22 cellular contexts compared by ENCODE assay signal in the genomic region with DNA sequence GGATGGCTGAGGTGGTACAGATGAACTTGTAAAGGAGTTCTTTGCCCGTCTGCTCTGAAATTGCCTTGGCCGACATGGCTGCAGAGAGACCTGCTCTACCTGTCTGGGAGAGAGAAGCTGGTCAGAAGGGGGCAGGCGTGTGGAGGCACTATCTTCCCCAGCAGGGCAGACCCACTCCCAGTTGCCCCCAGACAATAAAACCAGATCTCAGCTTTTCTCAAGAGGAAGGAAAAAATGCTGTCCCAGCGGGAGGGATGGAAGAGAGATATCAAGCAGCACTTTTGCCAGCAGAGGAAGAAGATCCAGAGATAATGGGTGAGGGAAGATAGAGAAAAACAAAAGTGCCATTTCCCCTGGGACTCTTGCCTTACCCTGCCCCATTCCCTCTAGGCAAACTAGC. TPM values are rescaled to one million over a fixed set of nuclear protein-coding genes. Genes with fewer than 3 reads are reported as not detected.
A peak's percentile ranks its signal among the peaks of the same experiment; 100 is the strongest.
DNase-seq lines count a peak whose midpoint lies in the region; ATAC-seq, FAIRE-seq and TF ChIP-seq lines count a peak whose summit lies in the region.
"Had no signal": no experiment of that assay in that cellular context is flagged by ENCODE, and none has a peak within 500 bp of the region (broad histone marks: within the 10 kb centered on the region; RNA-seq: fewer than 3 reads in every experiment).

No MANE protein-coding gene starts in this region.

- peak overlapping the region; percentile 42 to 89 (median 46); a peak in 6 of 7 replicates for H3K27ac Mint-ChIP-seq in H9
- H3K27ac Mint-ChIP-seq in astrocyte (ENCODE audit: unreplicated experiment): no peak overlapping the region
- peak overlapping the region; percentile 76 for H3K27ac Mint-ChIP-seq in type B pancreatic cell

- no peak overlapping the region for H2AK5ac ChIP-seq in H9 (ENCODE audit: insufficient read length, low read length)

- H3K4me3 Mint-ChIP-seq in H9 (no peak overlapping the region; a peak in 1 of 5 replicates), astrocyte (ENCODE audit: unreplicated experiment) (no peak overlapping the region), type B pancreatic cell (peak overlapping the region; percentile 15)
- H3K4me3 Mint-ChIP-seq: CD14-positive monocyte, T-cell had no signal

- H3K9me3 ChIP-seq in H9 (ENCODE audit: control insufficient read depth, low read depth, low read length): no peaks in the 10 kb centered on the region
- H3K9me3 ChIP-seq in astrocyte (ENCODE audit: insufficient read depth, low read depth, low read length): no peaks in the 10 kb centered on the region
- no peaks in the 10 kb centered on the region for H3K9me3 ChIP-seq in right lobe of liver
- no peaks in the 10 kb centered on the region for H3K9me3 ChIP-seq in lower lobe of right lung
- H3K9me3 ChIP-seq: esophagus squamous epithelium, heart left ventricle, pancreas, sigmoid colon, transverse colon had no signal

- TF ChIP-seq CTCF in H9 (conservative IDR thresholded peaks at IDR 0.05) (peak; percentile 36; the same call in 2 of the 3 replicates), astrocyte (IDR thresholded peaks at IDR 0.05; ENCODE audit: insufficient read depth, low read depth, low read length) (no peak), right lobe of liver (IDR thresholded peaks at IDR 0.05) (no peak), type B pancreatic cell (conservative IDR thresholded peaks at IDR 0.05) (no peak), lower lobe of right lung (IDR thresholded peaks at IDR 0.05) (no peak)

- no peak overlapping the region for H3K56ac ChIP-seq in H9 (ENCODE audit: insufficient read length, low read depth, low read length)

- H3K9me3 Mint-ChIP-seq in H9: no peaks in the 10 kb centered on the region
- H3K9me3 Mint-ChIP-seq in astrocyte (ENCODE audit: unreplicated experiment): no peaks in the 10 kb centered on the region
- H3K9me3 Mint-ChIP-seq in type B pancreatic cell: no peaks in the 10 kb centered on the region
- H3K9me3 Mint-ChIP-seq: T-cell had no signal

- no peak overlapping the region for H2BK120ac ChIP-seq in H9 (ENCODE audit: low read depth, low read length, poor library complexity, severe bottlenecking)

- H3K4me2 ChIP-seq in H9 (ENCODE audit: insufficient read depth, insufficient read length, low read length): no peak overlapping the region
- peak overlapping the region; percentile 98 for H3K4me2 ChIP-seq in astrocyte (ENCODE audit: low read length)

- H2AFZ ChIP-seq in H9 (ENCODE audit: low read length): no peak overlapping the region
- no peak overlapping the region for H2AFZ ChIP-seq in astrocyte (ENCODE audit: low read depth, low read length)

- H4K5ac ChIP-seq in H9 (ENCODE audit: insufficient read length, low read depth, low read length): no peak overlapping the region

- peaks cover 4% of the 10 kb centered on the region for H3K23me2 ChIP-seq in H9 (ENCODE audit: insufficient read length, low read depth, low read length, poor library complexity, severe bottlenecking)

- H3K27me3 ChIP-seq in H9 (ENCODE audit: insufficient read depth, low read length) (no peaks in the 10 kb centered on the region), astrocyte (ENCODE audit: insufficient read depth, low read length) (no peaks in the 10 kb centered on the region), right lobe of liver (no peaks in the 10 kb centered on the region), lower lobe of right lung (ENCODE audit: low read depth) (no peaks in the 10 kb centered on the region)
- H3K27me3 ChIP-seq: esophagus squamous epithelium, heart left ventricle, pancreas, sigmoid colon, transverse colon had no signal

- ATAC-seq in right lobe of liver: no peak
- no peak for ATAC-seq in lower lobe of right lung
- ATAC-seq: heart left ventricle; left ventricle myocardium superior; pancreas; stimulated activated naive CD8-positive, alpha-beta T cell treated with anti-CD3 and anti-CD28 coated beads, Interleukin-15, Interleukin-2, amounts not matched to agents 100 U/mL and 50 U/mL, for 24 hours; T-cell had no signal

- no peak overlapping the region for H4K8ac ChIP-seq in H9 (replicated peaks; ENCODE audit: insufficient read length, low read depth, low read length)

- no peak overlapping the region for H4K91ac ChIP-seq in H9 (ENCODE audit: insufficient read length, low read depth, low read length)

- no peak overlapping the region for H2BK15ac ChIP-seq in H9 (ENCODE audit: low read depth, low read length)

- intact Hi-C loops in right lobe of liver (cut with DNase I): no loop called here
- intact Hi-C loops in lower lobe of right lung (cut with DNase I): no loop called here

- no CpG with 5 or more reads among the region's 4 CpGs for WGBS in H9 (ENCODE audit: extremely low coverage, insufficient read length, low lambda C conversion rate)
- WGBS in right lobe of liver (ENCODE audit: insufficient coverage, low coverage, low lambda C conversion rate, missing lambda C conversion rate): 89% methylated on average over 1 of the region's 4 CpGs

- H4K20me1 ChIP-seq in H9 (ENCODE audit: control insufficient read depth, insufficient read depth, insufficient read length) (peaks cover 11% of the 10 kb centered on the region), astrocyte (ENCODE audit: insufficient read depth, low read length) (peaks cover 86% of the 10 kb centered on the region)

- H3K27ac ChIP-seq in H9 (ENCODE audit: insufficient read length, low read depth, low read length) (no peak overlapping the region), astrocyte (ENCODE audit: low read depth, low read length) (no peak overlapping the region), right lobe of liver (peak overlapping the region in 2 of 3 donors; percentile 16 to 27), lower lobe of right lung (no peak overlapping the region)
- H3K27ac ChIP-seq: esophagus squamous epithelium, heart left ventricle, pancreas, sigmoid colon had no signal

- no peak overlapping the region for H3K18ac ChIP-seq in H9 (ENCODE audit: insufficient read length, low read depth, low read length)

- no peaks in the 10 kb centered on the region for H3K27me3 Mint-ChIP-seq in H9 (ENCODE audit: low read depth)
- no peaks in the 10 kb centered on the region for H3K27me3 Mint-ChIP-seq in astrocyte (ENCODE audit: low read depth, unreplicated experiment)
- H3K27me3 Mint-ChIP-seq in type B pancreatic cell: no peaks in the 10 kb centered on the region
- H3K27me3 Mint-ChIP-seq: T-cell had no signal

- FAIRE-seq in astrocyte (lab: Jason Lieb, UNC): no peak
- FAIRE-seq: pancreas had no signal

- H3K4me1 ChIP-seq in H9 (ENCODE audit: insufficient read depth, low read length) (no peaks in the 10 kb centered on the region; the same call in 1 of the 2 replicates), astrocyte (ENCODE audit: insufficient read depth, low read length) (peaks cover 63% of the 10 kb centered on the region), right lobe of liver (peaks cover 0 to 25% (median 11%) of the 10 kb centered on the region in 4 donors), lower lobe of right lung (peaks cover 32% of the 10 kb centered on the region)

- H3K36me3 Mint-ChIP-seq in H9 (ENCODE audit: insufficient read depth in 1 of 3, low read depth in 3 of 3): peaks cover 53 to 65% (median 55%) of the 10 kb centered on the region in 3 experiments; a peak in 6 of 7 replicates
- peaks cover 27% of the 10 kb centered on the region for H3K36me3 Mint-ChIP-seq in astrocyte (ENCODE audit: low read depth, unreplicated experiment)
- peaks cover 21% of the 10 kb centered on the region for H3K36me3 Mint-ChIP-seq in type B pancreatic cell

- H3K9ac ChIP-seq in H9 (ENCODE audit: extremely low read depth, insufficient read length, low read length) (no peak overlapping the region), astrocyte (ENCODE audit: low read length) (peak overlapping the region; percentile 32)

- H3T11ph ChIP-seq in H9 (ENCODE audit: low read length): no peak overlapping the region

- H3K4me1 Mint-ChIP-seq in H9: peaks cover 34 to 40% of the 10 kb centered on the region in 2 experiments
- peaks cover 54% of the 10 kb centered on the region for H3K4me1 Mint-ChIP-seq in astrocyte (ENCODE audit: low read depth, unreplicated experiment)
- peaks cover 34% of the 10 kb centered on the region for H3K4me1 Mint-ChIP-seq in type B pancreatic cell (ENCODE audit: unreplicated experiment)

- no peak overlapping the region for H2BK5ac ChIP-seq in H9 (ENCODE audit: insufficient read length, low read length)

- no peak overlapping the region for H2BK12ac ChIP-seq in H9 (ENCODE audit: insufficient read length, low read depth, low read length)

- no peak overlapping the region for H3K23ac ChIP-seq in H9 (ENCODE audit: insufficient read length, low read depth, low read length)

- no peak overlapping the region for H3K14ac ChIP-seq in H9 (ENCODE audit: insufficient read depth, low read length)

- DNase-seq in H9 (no peak), astrocyte (ENCODE audit: low read depth) (no peak), right lobe of liver (no peak), type B pancreatic cell (ENCODE audit: extremely low spot score, unreplicated experiment) (no peak), lower lobe of right lung (no peak)
- no peak for DNase-seq in activated naive CD4-positive, alpha-beta T cell (lab: John Stamatoyannopoulos, UW)
- DNase-seq in stimulated activated CD4-positive, alpha-beta T cell treated with anti-CD3 and anti-CD28 coated beads, Interleukin-15, amount 100 ng/mL, for 24 hours: no peak
- DNase-seq: activated CD4-positive, alpha-beta T cell treated with anti-CD3 and anti-CD28 coated beads, Interleukin-2, amount 50 U/mL, for 1 hour; amygdala; caudate nucleus; esophagus squamous epithelium; left ventricle myocardium superior; NCI-H2029; NCI-H510A; pancreas; sigmoid colon; stimulated activated CD4-positive, alpha-beta T cell treated with anti-CD3 and anti-CD28 coated beads, Interleukin-2, amount 100 ng/mL, for 24 hours; stimulated activated naive CD8-positive, alpha-beta T cell treated with anti-CD3 and anti-CD28 coated beads, Interleukin-15, Interleukin-2, amounts not matched to agents 100 U/mL and 50 U/mL, for 24 hours; T-cell had no signal

- H3K36me3 ChIP-seq in astrocyte (ENCODE audit: insufficient read depth, low read length): peaks cover 34% of the 10 kb centered on the region
- H3K36me3 ChIP-seq in right lobe of liver: peaks cover 0 to 46% (median 20%) of the 10 kb centered on the region in 4 donors
- H3K36me3 ChIP-seq in lower lobe of right lung: peaks cover 50% of the 10 kb centered on the region

- H3K4me3 ChIP-seq in astrocyte (ENCODE audit: insufficient read depth, low read depth, low read length) (no peak overlapping the region), right lobe of liver (no peak overlapping the region), lower lobe of right lung (no peak overlapping the region)
- H3K4me3 ChIP-seq: esophagus squamous epithelium, heart left ventricle, pancreas, sigmoid colon, transverse colon had no signal

- H3K4ac ChIP-seq in H9 (ENCODE audit: low read depth, low read length): no peak overlapping the region

- H2BK20ac ChIP-seq in H9 (ENCODE audit: low read depth, low read length, poor library complexity, severe bottlenecking): no peak overlapping the region

- H3K79me2 ChIP-seq in H9 (ENCODE audit: insufficient read depth, low read length): peaks cover 53% of the 10 kb centered on the region
- H3K79me2 ChIP-seq in astrocyte (ENCODE audit: insufficient read depth, low read length): peaks cover 86% of the 10 kb centered on the region

- H3K79me1 ChIP-seq in H9 (ENCODE audit: insufficient read depth, low read depth, low read length, poor library complexity, severe bottlenecking): peaks cover 13% of the 10 kb centered on the region

- no peak for TF ChIP-seq POLR2A in right lobe of liver (IDR thresholded peaks at IDR 0.05)

RNA-seq across cellular contexts. Expression of gene ACLY, which starts 5.0 kb away (rescaled TPM):
- total RNA-seq in H9 (2021): 279 and 289 TPM in 2 replicates
- 296 and 326 TPM in 2 replicates for total RNA-seq in astrocyte
- total RNA-seq in right lobe of liver: 10 to 100 TPM; 16.6 to 95.9 (median 33.6) TPM
- total RNA-seq in type B pancreatic cell (ENCODE audit: low replicate concordance): 160 and 161 TPM in 2 replicates
- 105 TPM for total RNA-seq in lower lobe of right lung

RNA-seq across cellular contexts. Expression of gene ODAD4, which starts 16.6 kb away (rescaled TPM):
- total RNA-seq in H9 (2021): 1.3 and 2.1 TPM in 2 replicates
- total RNA-seq in astrocyte: 0.98 and 1.1 TPM in 2 replicates
- under 1 TPM in 3 of 6 experiments, not detected in 3; 0.12 to 0.13 (median 0.12) TPM for total RNA-seq in right lobe of liver
- 1.9 and 4.5 TPM in 2 replicates for total RNA-seq in type B pancreatic cell (ENCODE audit: low replicate concordance)
- total RNA-seq in lower lobe of right lung: 5.4 TPM

RNA-seq across cellular contexts. Expression of gene KLHL11, which starts 48.6 kb away (rescaled TPM):
- total RNA-seq in H9 (2021): 16.8 and 17.0 TPM in 2 replicates
- 12.3 and 12.8 TPM in 2 replicates for total RNA-seq in astrocyte
- total RNA-seq in right lobe of liver: 1 to 10 TPM; 2.9 to 7.0 (median 5.7) TPM
- total RNA-seq in type B pancreatic cell (ENCODE audit: low replicate concordance): 20.5 and 20.6 TPM in 2 replicates
- total RNA-seq in lower lobe of right lung: 12.3 TPM

RNA-seq across cellular contexts. Expression of gene CNP, which starts 52.8 kb away (rescaled TPM):
- total RNA-seq in H9 (2021): 78.5 and 79.7 TPM in 2 replicates
- total RNA-seq in astrocyte: 169 and 177 TPM in 2 replicates
- total RNA-seq in right lobe of liver: 10 to 100 TPM; 30.1 to 42.7 (median 33.0) TPM
- total RNA-seq in type B pancreatic cell (ENCODE audit: low replicate concordance): 60.0 and 84.3 TPM in 2 replicates
- 46.3 TPM for total RNA-seq in lower lobe of right lung

Comparison
In these comparisons a context has a peak if more than half of its experiments do, and no peak if none do; other contexts are left out.
1. H3K27ac ChIP-seq: peak in right lobe of liver (2 of 3); none in H9 (single experiment), astrocyte (single experiment) and lower lobe of right lung (single experiment).